In the genomic region with DNA sequence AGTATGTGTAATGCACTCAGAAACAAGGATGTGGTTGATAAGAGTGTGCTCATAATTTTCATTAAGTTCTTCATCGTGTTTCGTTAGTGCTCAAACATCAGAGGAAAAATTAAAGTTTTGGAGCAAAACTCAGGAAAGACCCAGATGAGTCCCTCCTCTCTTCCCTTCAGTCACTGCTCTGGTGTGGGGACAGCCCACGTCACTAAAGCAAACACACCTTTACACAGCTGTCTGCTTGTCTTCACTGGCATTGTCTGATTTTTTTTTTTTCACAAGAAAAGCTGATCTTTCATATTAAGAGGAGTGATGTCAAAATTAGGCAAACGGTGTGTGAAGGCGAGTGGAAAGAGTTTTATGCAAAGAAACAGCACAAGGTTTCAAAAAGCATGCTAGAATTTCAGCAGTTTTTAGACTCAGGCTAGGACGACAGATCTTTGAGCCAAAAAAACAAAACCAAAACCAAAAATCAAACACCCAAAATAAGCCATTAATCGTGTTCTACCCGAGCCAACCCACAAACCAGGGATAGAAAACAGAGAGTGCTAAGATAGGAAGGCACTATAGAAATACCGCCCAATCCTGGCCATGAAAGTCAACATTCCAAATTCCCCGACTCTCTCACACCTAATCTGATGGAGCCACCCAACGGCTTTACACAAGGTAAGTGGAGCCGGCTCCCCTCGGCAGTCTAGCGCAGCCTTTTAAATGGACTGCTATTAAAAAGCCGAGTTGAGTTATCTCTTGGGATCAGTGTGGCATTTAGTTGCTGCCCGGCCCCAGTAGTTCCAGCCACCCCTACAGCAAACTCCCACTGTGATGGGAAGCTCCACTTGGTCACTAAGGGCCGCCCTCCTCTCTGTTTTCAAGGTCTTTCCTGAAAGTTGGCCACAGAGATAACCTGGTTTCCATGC, we compare ENCODE assay signal across 10 cellular contexts. TPM values are rescaled to one million over a fixed set of nuclear protein-coding genes. Genes with fewer than 3 reads are reported as not detected.
DNase-seq lines count a peak whose midpoint lies in the region; ATAC-seq and TF ChIP-seq lines count a peak whose summit lies in the region.
"Had no signal": no experiment of that assay in that cellular context is flagged by ENCODE, and none has a peak within 500 bp of the region (broad histone marks: within the 10 kb centered on the region; RNA-seq: fewer than 3 reads in every experiment).

No MANE protein-coding gene starts in this region.

- no peak for TF ChIP-seq POLR2A in right lobe of liver (IDR thresholded peaks at IDR 0.05)

- DNase-seq in Caco-2 (peak in 1 of 2 experiments; percentile 53), GM23338 (ENCODE audit: low spot score) (peak; percentile 56), right lobe of liver (no peak), PC-9 (no peak), sciatic nerve (ENCODE audit: low spot score) (no peak), heart right ventricle (no peak)
- DNase-seq: IMR-90, NCI-H510A had no signal

- peak overlapping the region; percentile 1 for H3K4me3 ChIP-seq in Caco-2 (ENCODE audit: low read depth, low read length)
- H3K4me3 ChIP-seq in GM23338, result no peak overlapping the region
- H3K4me3 ChIP-seq in right lobe of liver, result peak overlapping the region; percentile 19 to 25 (median 20)
- H3K4me3 ChIP-seq in PC-9, result no peak overlapping the region
- no peak overlapping the region for H3K4me3 ChIP-seq in heart right ventricle

- WGBS in right lobe of liver (ENCODE audit: insufficient coverage, low coverage, low lambda C conversion rate, missing lambda C conversion rate), result 26% methylated on average over 16 of the region's 17 CpGs
- 33 to 44% methylated on average over 17 of the region's 17 CpGs for WGBS in heart right ventricle, 2 donors

- ATAC-seq in GM23338, result peak; percentile 75
- ATAC-seq in activated T-helper 17 cell treated with anti-CD3 and anti-CD28 coated beads, Interleukin-2, amount 50 U/mL, for 72 hours (replicated peaks), result no peak
- ATAC-seq in right lobe of liver, result peak; percentile 65 to 89 (median 76)
- ATAC-seq in sciatic nerve, result no peak
- ATAC-seq in heart right ventricle, result no peak

- H3K27me3 ChIP-seq in Caco-2 (replicated peaks; ENCODE audit: control insufficient read depth, insufficient read depth, low read length) (no peaks in the 10 kb centered on the region), GM23338 (ENCODE audit: insufficient read depth) (peaks cover 14% of the 10 kb centered on the region), right lobe of liver (no peaks in the 10 kb centered on the region), PC-9 (ENCODE audit: insufficient read depth, low read depth) (no peaks in the 10 kb centered on the region), heart right ventricle (peaks cover 0 to 77% (median 55%) of the 10 kb centered on the region in 7 donors)

- no peaks in the 10 kb centered on the region for H3K36me3 ChIP-seq in Caco-2 (ENCODE audit: control insufficient read depth, insufficient read depth, low read length)
- H3K36me3 ChIP-seq in GM23338 (ENCODE audit: insufficient read depth), result no peaks in the 10 kb centered on the region
- H3K36me3 ChIP-seq in right lobe of liver, result no peaks in the 10 kb centered on the region
- no peaks in the 10 kb centered on the region for H3K36me3 ChIP-seq in PC-9 (ENCODE audit: low read depth)
- no peaks in the 10 kb centered on the region for H3K36me3 ChIP-seq in heart right ventricle

- H3K9me3 Mint-ChIP-seq in Caco-2 (ENCODE audit: unreplicated experiment) (no peaks in the 10 kb centered on the region), GM23338 (no peaks in the 10 kb centered on the region)
- no peaks in the 10 kb centered on the region for H3K9me3 Mint-ChIP-seq in activated T-helper 17 cell treated with anti-CD3 and anti-CD28 coated beads, Interleukin-2, amount 50 U/mL, for 72 hours

- H3K27ac Mint-ChIP-seq in Caco-2 (ENCODE audit: unreplicated experiment), result peak overlapping the region; percentile 32
- no peak overlapping the region for H3K27ac Mint-ChIP-seq in GM23338
- no peak overlapping the region for H3K27ac Mint-ChIP-seq in activated T-helper 17 cell treated with anti-CD3 and anti-CD28 coated beads, Interleukin-2, amount 50 U/mL, for 72 hours
- H3K27ac Mint-ChIP-seq: nephron had no signal

- no peaks in the 10 kb centered on the region for H3K9me3 ChIP-seq in Caco-2
- no peaks in the 10 kb centered on the region for H3K9me3 ChIP-seq in right lobe of liver
- no peaks in the 10 kb centered on the region for H3K9me3 ChIP-seq in PC-9 (ENCODE audit: insufficient read depth, low read depth)
- no peaks in the 10 kb centered on the region for H3K9me3 ChIP-seq in heart right ventricle

- H3F3A ChIP-seq in GM23338 (replicated peaks; ENCODE audit: low read depth) (no peaks in the 10 kb centered on the region), PC-9 (ENCODE audit: insufficient read depth, low read depth) (no peaks in the 10 kb centered on the region)

- H3K27me3 Mint-ChIP-seq in Caco-2 (ENCODE audit: insufficient read depth, unreplicated experiment) (peaks cover 1% of the 10 kb centered on the region), GM23338 (ENCODE audit: insufficient read depth, low read depth, poor library complexity) (peaks cover 5% of the 10 kb centered on the region)
- peaks cover 23% of the 10 kb centered on the region for H3K27me3 Mint-ChIP-seq in activated T-helper 17 cell treated with anti-CD3 and anti-CD28 coated beads, Interleukin-2, amount 50 U/mL, for 72 hours

- POLR2A ChIA-PET in Caco-2 (lab: Charles Lee) (interaction anchor here (0.9 kb wide), 1 partner anchor 13 kb away, joined by 3 read pairs; no protein-coding TSS in a partner anchor), PC-9 (lab: Charles Lee; ENCODE audit: unreplicated experiment) (no interaction called here)

- intact Hi-C loops in Caco-2 (cut with micrococcal nuclease; ENCODE audit: unreplicated experiment), result loop anchor here (5.0 kb wide), 1 partner anchor 139 kb away; no protein-coding TSS in a partner anchor
- intact Hi-C loops in right lobe of liver (cut with DNase I), result no loop called here
- intact Hi-C loops in PC-9 (cut with micrococcal nuclease; ENCODE audit: unreplicated experiment), result no loop called here
- intact Hi-C loops in sciatic nerve (cut with DNase I), result no loop called here
- intact Hi-C loops in heart right ventricle (cut with DNase I), result no loop called here

- peak overlapping the region; percentile 68 for H3K4me3 Mint-ChIP-seq in Caco-2 (ENCODE audit: unreplicated experiment)
- no peak overlapping the region for H3K4me3 Mint-ChIP-seq in GM23338
- peak overlapping the region; percentile 48 for H3K4me3 Mint-ChIP-seq in activated T-helper 17 cell treated with anti-CD3 and anti-CD28 coated beads, Interleukin-2, amount 50 U/mL, for 72 hours
- H3K4me3 Mint-ChIP-seq: nephron had no signal

- H3K4me2 ChIP-seq in GM23338, result no peak overlapping the region
- H3K4me2 ChIP-seq in PC-9, result no peak overlapping the region

- H3K27ac ChIP-seq in GM23338 (ENCODE audit: low read depth), result no peak overlapping the region
- H3K27ac ChIP-seq in right lobe of liver, result no peak overlapping the region
- no peak overlapping the region for H3K27ac ChIP-seq in PC-9
- H3K27ac ChIP-seq in heart right ventricle, result no peak overlapping the region

- H3K9me2 ChIP-seq in GM23338 (ENCODE audit: insufficient read depth) (no peaks in the 10 kb centered on the region), PC-9 (ENCODE audit: insufficient read depth) (no peaks in the 10 kb centered on the region)

- H3K4me1 Mint-ChIP-seq in Caco-2 (ENCODE audit: low read depth, unreplicated experiment) (peaks cover 14% of the 10 kb centered on the region), GM23338 (peaks cover 2% of the 10 kb centered on the region; the same call in 1 of the 3 replicates)
- H3K4me1 Mint-ChIP-seq in activated T-helper 17 cell treated with anti-CD3 and anti-CD28 coated beads, Interleukin-2, amount 50 U/mL, for 72 hours, result peaks cover 6% of the 10 kb centered on the region
- H3K4me1 Mint-ChIP-seq: nephron had no signal

- H3K36me3 Mint-ChIP-seq in Caco-2 (ENCODE audit: insufficient read depth, unreplicated experiment) (no peaks in the 10 kb centered on the region), GM23338 (ENCODE audit: low read depth) (no peaks in the 10 kb centered on the region)
- no peaks in the 10 kb centered on the region for H3K36me3 Mint-ChIP-seq in activated T-helper 17 cell treated with anti-CD3 and anti-CD28 coated beads, Interleukin-2, amount 50 U/mL, for 72 hours (ENCODE audit: low read depth)

- BruUV-seq in Caco-2 (replicated peaks; lab: Mats Ljungman, UMichigan) (no TSS peak), PC-9 (replicated peaks; lab: Mats Ljungman, UMichigan) (no TSS peak)

- H3K79me2 ChIP-seq in GM23338 (replicated peaks; ENCODE audit: insufficient read depth) (no peaks in the 10 kb centered on the region), PC-9 (ENCODE audit: low read depth) (no peaks in the 10 kb centered on the region)

- TF ChIP-seq CTCF in Caco-2 (IDR thresholded peaks at IDR 0.05; ENCODE audit: insufficient read depth in 1 of 2, low read depth in 1 of 2, low read length in 1 of 2, severe bottlenecking in 1 of 2, unreplicated experiment in 1 of 2) (no peak), GM23338 (conservative IDR thresholded peaks at IDR 0.05; ENCODE audit: low read depth in 2 of 2) (no peak), right lobe of liver (IDR thresholded peaks at IDR 0.05) (no peak), PC-9 (conservative IDR thresholded peaks at IDR 0.05) (no peak), heart right ventricle (IDR thresholded peaks at IDR 0.05) (no peak)

- peak overlapping the region; percentile 75 for H2AFZ ChIP-seq in GM23338
- no peak overlapping the region for H2AFZ ChIP-seq in PC-9

- no peaks in the 10 kb centered on the region for H4K20me1 ChIP-seq in GM23338 (replicated peaks; ENCODE audit: insufficient read depth)
- H4K20me1 ChIP-seq in PC-9 (ENCODE audit: insufficient read depth), result no peaks in the 10 kb centered on the region

- CTCF ChIA-PET in Caco-2 (lab: Charles Lee) (interaction anchor here (0.6 to 0.8 kb wide), 4 partner anchors 13 to 339 kb away, joined by 3 to 5 read pairs (median 4); no protein-coding TSS in a partner anchor), PC-9 (lab: Charles Lee) (interaction anchor here (0.6 kb wide), 2 partner anchors 205 to 700 kb away, joined by 4 to 7 read pairs; no protein-coding TSS in a partner anchor)

- H3K4me1 ChIP-seq in Caco-2 (peaks cover 23% of the 10 kb centered on the region), GM23338 (ENCODE audit: insufficient read depth) (no peaks in the 10 kb centered on the region), right lobe of liver (peaks cover 0 to 5% (median 0%) of the 10 kb centered on the region in 4 donors), PC-9 (replicated peaks; ENCODE audit: insufficient read depth) (no peaks in the 10 kb centered on the region), heart right ventricle (no peaks in the 10 kb centered on the region)

TF ChIP-seq in GM23338, 12 proteins besides CTCF, POLR2A, EP300 and RAD21 (continues in another document):
- no peak for TF ChIP-seq JUNB (IDR thresholded peaks at IDR 0.05; ENCODE audit: unreplicated experiment)

RNA-seq across cellular contexts. Expression of a gene that starts 27.9 kb away (rescaled TPM):
- total RNA-seq in Caco-2 (2022) (27.7 and 32.0 TPM in 2 replicates), right lobe of liver (1 to 10 TPM in 1 of 6 experiments, under 1 TPM in 4, not detected in 1; 0.26 to 1.0 (median 0.53) TPM), PC-9 (2021) (41.2 and 43.6 TPM in 2 replicates), sciatic nerve (2.6 TPM), heart right ventricle (1 to 10 TPM; 1.1 to 3.2 (median 1.5) TPM)
- total RNA-seq in GM23338 (2014; rRNA removed; shearing (Covaris generic)), result not detected in 2 replicates
- polyA plus RNA-seq in GM23338 (2016; fragmentation: Nextera tagmentation; extraction: Ambion mirVana) (0.23 and 0.33 TPM in 2 replicates), heart right ventricle (1 to 10 TPM; 1.2 TPM)
- 10 to 100 TPM; 14.2 to 25.2 TPM for total RNA-seq in activated T-helper 17 cell treated with anti-CD3 and anti-CD28 coated beads, Interleukin-2, amount 50 U/mL, for 72 hours
- total RNA-seq: IMR-90 had no signal

Comparison
In these comparisons a context has a peak if more than half of its experiments do, and no peak if none do; other contexts are left out.
1. H3K4me3 ChIP-seq: peak in Caco-2 (single experiment) and right lobe of liver (3 of 3); none in GM23338 (single experiment), PC-9 (single experiment) and heart right ventricle (0 of 10).
2. ATAC-seq: peak in GM23338 (single experiment) and right lobe of liver (4 of 4); none in activated T-helper 17 cell treated with anti-CD3 and anti-CD28 coated beads, Interleukin-2, amount 50 U/mL, for 72 hours (single experiment), sciatic nerve (single experiment) and heart right ventricle (0 of 8).